In the genomic region with DNA sequence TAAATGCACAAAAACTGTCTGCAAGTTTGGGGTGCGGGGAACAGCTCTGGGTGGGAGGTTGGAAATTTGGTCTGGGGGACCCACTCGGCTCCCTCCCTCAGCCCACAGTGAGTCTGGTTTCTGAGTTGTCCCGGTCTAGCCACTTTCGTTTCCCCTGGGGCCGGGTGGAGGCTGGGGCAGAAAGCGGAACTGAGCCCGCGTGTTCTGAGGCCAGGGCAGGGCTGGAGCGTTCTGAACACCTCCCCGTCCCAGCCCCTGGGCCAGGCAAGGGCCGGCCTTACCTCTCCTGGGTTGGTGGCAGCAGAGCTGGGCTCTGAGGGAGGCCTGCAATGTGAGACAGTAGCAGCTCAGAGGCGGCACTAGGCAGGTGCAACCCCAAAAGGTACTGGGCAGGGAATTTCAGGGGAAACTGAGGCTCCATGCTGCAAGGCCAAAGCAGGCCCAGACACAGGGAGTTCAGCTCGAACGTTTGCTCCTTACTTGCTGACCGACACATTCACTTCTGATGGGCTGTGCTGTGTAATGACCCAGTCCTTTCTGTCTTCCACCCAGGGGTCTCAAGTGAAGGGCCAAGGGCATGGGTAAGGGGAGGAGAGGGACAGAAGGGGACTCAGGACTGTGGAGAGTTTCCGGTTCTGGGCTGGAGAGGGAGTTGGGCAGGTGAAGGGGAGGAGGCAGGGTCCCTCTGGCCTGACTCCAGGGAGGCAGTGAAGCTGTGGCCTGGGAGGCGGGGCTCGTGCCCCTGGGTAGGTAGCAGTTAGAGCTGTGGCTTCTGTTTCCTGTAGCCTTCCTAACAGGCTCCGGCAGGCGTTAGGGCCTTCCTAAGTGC, we compare ENCODE assay signal across 8 cellular contexts. TPM values are rescaled to one million over a fixed set of nuclear protein-coding genes. Genes with fewer than 3 reads are reported as not detected.
A peak's percentile ranks its signal among the peaks of the same experiment; 100 is the strongest.
DNase-seq lines count a peak whose midpoint lies in the region; ATAC-seq and TF ChIP-seq lines count a peak whose summit lies in the region.

No MANE protein-coding gene starts in this region.

- no peaks in the 10 kb centered on the region for H3K9me3 ChIP-seq in IMR-90 (ENCODE audit: control insufficient read depth, insufficient read depth, low read length)

- DNase-seq in IMR-90 (no peak), pons (ENCODE audit: low spot score) (peak; percentile 49), HEK293T (ENCODE audit: extremely low spot score) (no peak), kidney glomerular epithelial cell (lab: John Stamatoyannopoulos, UW) (no peak), activated gamma-delta T cell (lab: John Stamatoyannopoulos, UW) (no peak)

- H4K8ac ChIP-seq in IMR-90 (ENCODE audit: low read depth in 2 of 2, low read length in 2 of 2): no peak overlapping the region

- no peaks in the 10 kb centered on the region for H3K79me1 ChIP-seq in IMR-90 (ENCODE audit: low read depth in 1 of 2, low read length in 2 of 2)

- no peaks in the 10 kb centered on the region for H3K36me3 ChIP-seq in IMR-90 (ENCODE audit: control insufficient read depth, insufficient read depth, low read length)

- no peak overlapping the region for H3K14ac ChIP-seq in IMR-90 (replicated peaks; ENCODE audit: low read depth, low read length)

- no peaks in the 10 kb centered on the region; the same call in 1 of the 2 replicates for H3K4me1 ChIP-seq in IMR-90 (ENCODE audit: control insufficient read depth, insufficient read depth, low read length)

- TF ChIP-seq RAD21 in IMR-90 (IDR thresholded peaks at IDR 0.05; ENCODE audit: low read length): no peak

- CTCF ChIA-PET in IMR-90 (lab: Yijun Ruan, JAX): interaction anchor here (1.3 kb wide), 1 partner anchor 151 kb away, joined by 3 read pairs; no protein-coding TSS in a partner anchor
- CTCF ChIA-PET in HEK293T (lab: Yijun Ruan, JAX): interaction anchor here (0.8 to 1.0 kb wide), 2 partner anchors 9 to 18 kb away, joined by 3 to 4 read pairs; no protein-coding TSS in a partner anchor

- no TSS peak for BruUV-seq in IMR-90 (replicated peaks; lab: Mats Ljungman, UMichigan)

- peak overlapping the region; percentile 42 for H2AK9ac ChIP-seq in IMR-90 (replicated peaks; ENCODE audit: low read depth, low read length, poor library complexity)

- dilution Hi-C loops in IMR-90 (cut with HindIII; ENCODE audit: low sequenced_read_pairs, unreplicated experiment): no loop called here

- no peak overlapping the region for H4K91ac ChIP-seq in IMR-90 (ENCODE audit: insufficient read depth, low read depth, low read length)

- H3K4me2 ChIP-seq in IMR-90 (ENCODE audit: low read depth, low read length): no peak overlapping the region

- peaks cover 59% of the 10 kb centered on the region for H3K27me3 ChIP-seq in IMR-90 (ENCODE audit: control insufficient read depth, insufficient read depth, low read length)

- H2BK120ac ChIP-seq in IMR-90 (ENCODE audit: low read depth, low read length): no peak overlapping the region

- in situ Hi-C loops in IMR-90 (cut with MboI; ENCODE audit: low sequenced_read_pairs): no loop called here

- H3K18ac ChIP-seq in IMR-90 (ENCODE audit: low read depth, low read length): no peak overlapping the region

- no peak overlapping the region for H2BK5ac ChIP-seq in IMR-90 (ENCODE audit: low read depth, low read length, poor library complexity, severe bottlenecking)

- H3K9ac ChIP-seq in IMR-90 (ENCODE audit: low read depth, low read length): no peak overlapping the region

- H3K27ac ChIP-seq in IMR-90 (ENCODE audit: insufficient read depth, low read length) (no peak overlapping the region), angular gyrus (ENCODE audit: low read depth, low read length) (peak overlapping the region; percentile 44)

- H3K4me3 ChIP-seq in IMR-90 (ENCODE audit: insufficient read depth, low read depth, low read length): no peak overlapping the region

- 73% methylated on average over 11 of the region's 20 CpGs; no CpG with 5 or more reads in 1 of the 2 experiments for whole genome bisulfite sequencing in IMR-90 (ENCODE audit: extremely low coverage in 2 of 2, insufficient read length in 1 of 2), 2 experiments

- H2AFZ ChIP-seq in IMR-90 (replicated peaks; ENCODE audit: low read length, poor library complexity): no peak overlapping the region

- TF ChIP-seq POLR2A in IMR-90 (IDR thresholded peaks at IDR 0.05; ENCODE audit: low read depth, low read length): no peak

- POLR2A ChIA-PET in IMR-90 (lab: Charles Lee; ENCODE audit: unreplicated experiment) (no interaction called here), HEK293T (lab: Yijun Ruan, JAX) (interaction anchor here (0.7 kb wide), 1 partner anchor 114 kb away, joined by 3 read pairs; a partner anchor contains a TSS)

- H3K56ac ChIP-seq in IMR-90 (ENCODE audit: extremely low read depth, insufficient read depth, low read length): no peak overlapping the region

- ATAC-seq in GM18502 (IDR thresholded peaks at IDR 0.05; ENCODE audit: poor library complexity, unreplicated experiment): peak; percentile 63
- ATAC-seq in GM21447 (IDR thresholded peaks at IDR 0.05; ENCODE audit: unreplicated experiment): peak; percentile 50
- ATAC-seq in IMR-90 (ENCODE audit: low read depth): no peak

- no peak for TF ChIP-seq CTCF in IMR-90 (conservative IDR thresholded peaks at IDR 0.05; ENCODE audit: low read depth, low read length)

- no peak overlapping the region for H2AK5ac ChIP-seq in IMR-90 (ENCODE audit: low read depth, low read length)

- intact Hi-C loops in IMR-90 (cut with micrococcal nuclease): no loop called here

- H3K23ac ChIP-seq in IMR-90 (ENCODE audit: low read depth, low read length): no peak overlapping the region

- H2BK20ac ChIP-seq in IMR-90 (ENCODE audit: low read depth, low read length): no peak overlapping the region

- no peak overlapping the region for H3K4ac ChIP-seq in IMR-90 (ENCODE audit: low read depth, low read length)

- no peak overlapping the region for H4K5ac ChIP-seq in IMR-90 (ENCODE audit: low read depth, low read length)

- no peaks in the 10 kb centered on the region; the same call in 1 of the 2 replicates for H4K20me1 ChIP-seq in IMR-90 (ENCODE audit: insufficient read depth, low read length)

- no peaks in the 10 kb centered on the region for H3K9me1 ChIP-seq in IMR-90 (ENCODE audit: insufficient read depth, low read length)

- no peak overlapping the region for H2BK15ac ChIP-seq in IMR-90 (ENCODE audit: low read depth, low read length)

TF ChIP-seq in IMR-90, 13 proteins besides CTCF, POLR2A, EP300 and RAD21:
- TF ChIP-seq, protein P1, sequence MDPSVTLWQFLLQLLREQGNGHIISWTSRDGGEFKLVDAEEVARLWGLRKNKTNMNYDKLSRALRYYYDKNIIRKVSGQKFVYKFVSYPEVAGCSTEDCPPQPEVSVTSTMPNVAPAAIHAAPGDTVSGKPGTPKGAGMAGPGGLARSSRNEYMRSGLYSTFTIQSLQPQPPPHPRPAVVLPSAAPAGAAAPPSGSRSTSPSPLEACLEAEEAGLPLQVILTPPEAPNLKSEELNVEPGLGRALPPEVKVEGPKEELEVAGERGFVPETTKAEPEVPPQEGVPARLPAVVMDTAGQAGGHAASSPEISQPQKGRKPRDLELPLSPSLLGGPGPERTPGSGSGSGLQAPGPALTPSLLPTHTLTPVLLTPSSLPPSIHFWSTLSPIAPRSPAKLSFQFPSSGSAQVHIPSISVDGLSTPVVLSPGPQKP (IDR thresholded peaks at IDR 0.05; ENCODE audit: borderline replicate concordance, low read depth, low read length): no peak
- TF ChIP-seq CEBPB (IDR thresholded peaks at IDR 0.05; ENCODE audit: low read depth, low read length): no peak
TF ChIP-seq in IMR-90: peak in this region for 0.

TF ChIP-seq in HEK293T, 16 proteins besides CTCF, POLR2A, EP300 and RAD21:
- TF ChIP-seq, protein P2, sequence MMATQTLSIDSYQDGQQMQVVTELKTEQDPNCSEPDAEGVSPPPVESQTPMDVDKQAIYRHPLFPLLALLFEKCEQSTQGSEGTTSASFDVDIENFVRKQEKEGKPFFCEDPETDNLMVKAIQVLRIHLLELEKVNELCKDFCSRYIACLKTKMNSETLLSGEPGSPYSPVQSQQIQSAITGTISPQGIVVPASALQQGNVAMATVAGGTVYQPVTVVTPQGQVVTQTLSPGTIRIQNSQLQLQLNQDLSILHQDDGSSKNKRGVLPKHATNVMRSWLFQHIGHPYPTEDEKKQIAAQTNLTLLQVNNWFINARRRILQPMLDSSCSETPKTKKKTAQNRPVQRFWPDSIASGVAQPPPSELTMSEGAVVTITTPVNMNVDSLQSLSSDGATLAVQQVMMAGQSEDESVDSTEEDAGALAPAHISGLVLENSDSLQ (IDR thresholded peaks at IDR 0.05): no peak
- TF ChIP-seq SP1 (IDR thresholded peaks at IDR 0.05) (no peak), HDGF (IDR thresholded peaks at IDR 0.05; ENCODE audit: borderline replicate concordance) (no peak), CTBP1 (IDR thresholded peaks at IDR 0.05; ENCODE audit: borderline replicate concordance) (no peak), ZNF384 (IDR thresholded peaks at IDR 0.05) (no peak), ARNT (IDR thresholded peaks at IDR 0.05) (no peak), BHLHE40 (IDR thresholded peaks at IDR 0.05; ENCODE audit: borderline replicate concordance) (no peak), LEF1 (IDR thresholded peaks at IDR 0.05; ENCODE audit: borderline replicate concordance) (no peak), FOXK2 (IDR thresholded peaks at IDR 0.05) (no peak), L3MBTL2 (conservative IDR thresholded peaks at IDR 0.05) (no peak), TARDBP (IDR thresholded peaks at IDR 0.05) (no peak)

RNA-seq across cellular contexts. Expression of a gene that starts 3.0 kb away (rescaled TPM):
- 0.18 TPM in 1 of 2 replicates, not detected in the other for total RNA-seq in IMR-90 (2012; rRNA removed)
- 0.14 TPM in 1 of 2 replicates, not detected in the other for polyA plus RNA-seq in IMR-90 (2012; rRNA removed)
- 0.08 TPM in 1 of 2 replicates, not detected in the other for polyA plus RNA-seq in IMR-90 (2012; cell fraction: cytosol; rRNA removed)
- 0.15 and 0.24 TPM in 2 replicates for polyA plus RNA-seq in IMR-90 (2012; cell fraction: nucleus; rRNA removed; ENCODE audit: low replicate concordance)

RNA-seq across cellular contexts. Expression of a gene that starts 30.2 kb away (rescaled TPM):
- not detected in 2 replicates for total RNA-seq in IMR-90 (2012; rRNA removed)
- polyA plus RNA-seq in IMR-90 (2012; rRNA removed): 0.03 and 0.07 TPM in 2 replicates
- 0.03 TPM in 1 of 2 replicates, not detected in the other for polyA plus RNA-seq in IMR-90 (2012; cell fraction: cytosol; rRNA removed)
- polyA plus RNA-seq in IMR-90 (2012; cell fraction: nucleus; rRNA removed; ENCODE audit: low replicate concordance): 0.17 and 0.33 TPM in 2 replicates
